11 cellular contexts compared by ENCODE assay signal in the genomic region with DNA sequence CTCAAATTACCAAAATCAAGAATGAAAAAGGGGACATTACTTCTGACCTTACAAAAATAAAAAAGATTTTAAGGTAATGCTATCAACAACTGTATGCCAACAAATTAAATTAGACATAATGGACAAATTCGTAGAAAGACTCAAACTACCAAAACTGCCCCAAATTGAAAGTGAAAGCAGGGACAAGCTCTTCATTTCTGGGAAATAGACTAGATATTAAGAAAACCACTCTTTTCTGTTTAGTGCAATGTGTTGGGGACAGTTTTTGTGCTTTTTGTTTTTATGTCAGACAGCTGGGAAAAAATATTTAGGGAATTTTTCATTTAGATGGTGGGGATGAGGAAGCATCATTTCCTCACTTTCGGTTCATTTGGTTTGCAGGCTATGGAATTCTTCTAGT. TPM values are rescaled to one million over a fixed set of nuclear protein-coding genes. Genes with fewer than 3 reads are reported as not detected.
DNase-seq lines count a peak whose midpoint lies in the region; ATAC-seq and TF ChIP-seq lines count a peak whose summit lies in the region.
"Had no signal": no experiment of that assay in that cellular context is flagged by ENCODE, and none has a peak within 500 bp of the region (broad histone marks: within the 10 kb centered on the region; RNA-seq: fewer than 3 reads in every experiment).

No MANE protein-coding gene starts in this region.

- H3F3A ChIP-seq in GM23248 (ENCODE audit: insufficient read depth) (peaks cover 7% of the 10 kb centered on the region), smooth muscle cell (ENCODE audit: low read depth) (no peaks in the 10 kb centered on the region)

- H3K27ac ChIP-seq in GM23248 (no peak overlapping the region), smooth muscle cell (ENCODE audit: low read depth) (no peak overlapping the region)

- peak; percentile 41 for DNase-seq in GM23248
- DNase-seq in fibroblast of pulmonary artery (ENCODE audit: low read depth): peak; percentile 8
- no peak for DNase-seq in smooth muscle cell (lab: John Stamatoyannopoulos, UW; ENCODE audit: unreplicated experiment)
- no peak for DNase-seq in endothelial cell (ENCODE audit: low spot score)
- DNase-seq in NCI-H1417 treated with DMSO at 0.1 percent for 48 hours (lab: John Stamatoyannopoulos, UW): no peak
- DNase-seq in AG20443 (ENCODE audit: low spot score): no peak
- DNase-seq: activated CD8-positive, alpha-beta memory T cell treated with anti-CD3 and anti-CD28 coated beads, Interleukin-2, amount 50 U/mL, for 48 hours; nucleus accumbens had no signal

- peaks cover 24% of the 10 kb centered on the region for H3K36me3 Mint-ChIP-seq in T-helper 1 cell treated with Interleukin-12 subunit alpha and Interleukin-12 subunit beta and Interleukin-4 antibody, amounts not matched to agents 30 μg/mL and 1 μg/mL, for 36 hours (ENCODE audit: low read depth)
- H3K36me3 Mint-ChIP-seq in endothelial cell (ENCODE audit: low read depth, unreplicated experiment): peaks cover 3% of the 10 kb centered on the region

- H3K36me3 ChIP-seq in GM23248 (ENCODE audit: low read depth) (no peaks in the 10 kb centered on the region), smooth muscle cell (ENCODE audit: low read depth) (no peaks in the 10 kb centered on the region)

- peaks cover 26% of the 10 kb centered on the region for H3K4me1 Mint-ChIP-seq in T-helper 1 cell treated with Interleukin-12 subunit alpha and Interleukin-12 subunit beta and Interleukin-4 antibody, amounts not matched to agents 30 μg/mL and 1 μg/mL, for 36 hours (ENCODE audit: low read depth)
- peaks cover 2% of the 10 kb centered on the region for H3K4me1 Mint-ChIP-seq in endothelial cell (ENCODE audit: unreplicated experiment)

- no peaks in the 10 kb centered on the region for H3K27me3 ChIP-seq in GM23248 (replicated peaks; ENCODE audit: insufficient read depth)
- no peaks in the 10 kb centered on the region for H3K27me3 ChIP-seq in smooth muscle cell (ENCODE audit: low read depth)

- peak overlapping the region; percentile 72 for H3K27ac Mint-ChIP-seq in T-helper 1 cell treated with Interleukin-12 subunit alpha and Interleukin-12 subunit beta and Interleukin-4 antibody, amounts not matched to agents 30 μg/mL and 1 μg/mL, for 36 hours
- no peak overlapping the region for H3K27ac Mint-ChIP-seq in endothelial cell (ENCODE audit: unreplicated experiment)

- H4K20me1 ChIP-seq in GM23248 (ENCODE audit: insufficient read depth): no peaks in the 10 kb centered on the region
- H4K20me1 ChIP-seq in smooth muscle cell (ENCODE audit: low read depth): no peaks in the 10 kb centered on the region

- TF ChIP-seq CTCF in fibroblast of pulmonary artery (IDR thresholded peaks at IDR 0.05; ENCODE audit: low read length, missing control alignments) (no peak), smooth muscle cell (IDR thresholded peaks at IDR 0.05; ENCODE audit: borderline replicate concordance, insufficient read depth, poor library complexity, severe bottlenecking) (no peak), endothelial cell (IDR thresholded peaks at IDR 0.05; ENCODE audit: unreplicated experiment) (no peak)

- H3K9me3 ChIP-seq in GM23248 (ENCODE audit: low read depth): no peaks in the 10 kb centered on the region
- H3K9me3 ChIP-seq in smooth muscle cell (replicated peaks; ENCODE audit: low read depth): no peaks in the 10 kb centered on the region

- no peaks in the 10 kb centered on the region for H3K9me2 ChIP-seq in GM23248 (ENCODE audit: insufficient read depth)

- H3K4me2 ChIP-seq in GM23248 (ENCODE audit: unreplicated experiment): peak overlapping the region; percentile 94
- H3K4me2 ChIP-seq in smooth muscle cell: peak overlapping the region; percentile 23

- in situ Hi-C loops in GM23248 (cut with MboI): no loop called here

- H2AFZ ChIP-seq in GM23248: peak overlapping the region; percentile 97
- H2AFZ ChIP-seq in smooth muscle cell (ENCODE audit: low read depth): no peak overlapping the region

- H3K4me1 ChIP-seq in GM23248 (ENCODE audit: insufficient read depth) (peaks cover 14% of the 10 kb centered on the region; the same call in 1 of the 2 replicates), smooth muscle cell (ENCODE audit: low read depth) (no peaks in the 10 kb centered on the region)

- H3K27me3 Mint-ChIP-seq in T-helper 1 cell treated with Interleukin-12 subunit alpha and Interleukin-12 subunit beta and Interleukin-4 antibody, amounts not matched to agents 30 μg/mL and 1 μg/mL, for 36 hours (ENCODE audit: low read depth): peaks cover 5% of the 10 kb centered on the region
- peaks cover under 1% of the 10 kb centered on the region for H3K27me3 Mint-ChIP-seq in endothelial cell (ENCODE audit: unreplicated experiment)

- ATAC-seq in GM18861 (IDR thresholded peaks at IDR 0.05; ENCODE audit: unreplicated experiment): no peak
- ATAC-seq: Panc1 had no signal

- peak overlapping the region; percentile 75 for H3K4me3 Mint-ChIP-seq in T-helper 1 cell treated with Interleukin-12 subunit alpha and Interleukin-12 subunit beta and Interleukin-4 antibody, amounts not matched to agents 30 μg/mL and 1 μg/mL, for 36 hours
- no peak overlapping the region for H3K4me3 Mint-ChIP-seq in endothelial cell (ENCODE audit: unreplicated experiment)

- H3K4me3 ChIP-seq in GM23248 (peak overlapping the region; percentile 71), fibroblast of pulmonary artery (replicated peaks; ENCODE audit: low read depth, low read length) (peak overlapping the region; percentile 37), smooth muscle cell (no peak overlapping the region)

- 26 to 27% methylated on average over 2 of the region's 2 CpGs for WGBS in GM23248 (ENCODE audit: low coverage in 1 of 2, low lambda C conversion rate in 2 of 2, missing lambda C conversion rate in 2 of 2), 2 experiments
- WGBS in smooth muscle cell (ENCODE audit: low lambda C conversion rate): 92% methylated on average over 2 of the region's 2 CpGs

- H3K79me2 ChIP-seq in GM23248 (ENCODE audit: insufficient read depth): no peaks in the 10 kb centered on the region
- no peaks in the 10 kb centered on the region for H3K79me2 ChIP-seq in smooth muscle cell (ENCODE audit: low read depth)

- H3K9ac ChIP-seq in GM23248 (peak overlapping the region; percentile 65), smooth muscle cell (ENCODE audit: low read depth) (no peak overlapping the region)

- peaks cover 18% of the 10 kb centered on the region for H3K9me3 Mint-ChIP-seq in T-helper 1 cell treated with Interleukin-12 subunit alpha and Interleukin-12 subunit beta and Interleukin-4 antibody, amounts not matched to agents 30 μg/mL and 1 μg/mL, for 36 hours
- H3K9me3 Mint-ChIP-seq in endothelial cell (ENCODE audit: unreplicated experiment): no peaks in the 10 kb centered on the region

RNA-seq across cellular contexts. Expression of gene GBP1, which starts 4.9 kb away (rescaled TPM):
- 25.2 and 42.5 TPM in 2 replicates for total RNA-seq in GM23248 (2014; rRNA removed; shearing (Covaris generic))
- polyA plus RNA-seq in GM23248 (2016; fragmentation: Nextera tagmentation; extraction: Ambion mirVana): 18.4 and 19.2 TPM in 2 replicates
- total RNA-seq in smooth muscle cell: 30.2 and 30.5 TPM in 2 replicates
- 15.7 and 17.5 TPM in 2 replicates for polyA plus RNA-seq in smooth muscle cell
- total RNA-seq in endothelial cell (ENCODE audit: unreplicated experiment): 9.9 TPM

RNA-seq across cellular contexts. Expression of gene GBP3, which starts 47.3 kb away (rescaled TPM):
- 59.9 and 63.5 TPM in 2 replicates for total RNA-seq in GM23248 (2014; rRNA removed; shearing (Covaris generic))
- polyA plus RNA-seq in GM23248 (2016; fragmentation: Nextera tagmentation; extraction: Ambion mirVana): 29.9 and 33.1 TPM in 2 replicates
- total RNA-seq in smooth muscle cell: 15.8 and 18.6 TPM in 2 replicates
- 5.5 and 6.9 TPM in 2 replicates for polyA plus RNA-seq in smooth muscle cell
- total RNA-seq in endothelial cell (ENCODE audit: unreplicated experiment): 0.36 TPM

RNA-seq across cellular contexts. Expression of gene GBP2, which starts 56.0 kb away (rescaled TPM):
- total RNA-seq in GM23248 (2014; rRNA removed; shearing (Covaris generic)): 5.4 and 9.3 TPM in 2 replicates
- polyA plus RNA-seq in GM23248 (2016; fragmentation: Nextera tagmentation; extraction: Ambion mirVana): 3.3 and 4.8 TPM in 2 replicates
- total RNA-seq in smooth muscle cell: 2.1 and 3.1 TPM in 2 replicates
- polyA plus RNA-seq in smooth muscle cell: 2.1 and 3.9 TPM in 2 replicates
- total RNA-seq in endothelial cell (ENCODE audit: unreplicated experiment): 0.36 TPM

Comparison
In these comparisons a context has a peak if more than half of its experiments do, and no peak if none do; other contexts are left out.
1. DNase-seq: peak in GM23248 (single experiment) and fibroblast of pulmonary artery (single experiment); none in smooth muscle cell (single experiment), endothelial cell (single experiment), NCI-H1417 treated with DMSO at 0.1 percent for 48 hours (single experiment) and AG20443 (single experiment).
2. RNA of gene GBP3, which starts 47.3 kb away (total RNA-seq): 59.9 to 63.5 TPM in GM23248 and 15.8 to 18.6 TPM in smooth muscle cell; 0.36 TPM in endothelial cell (single experiment); every median in the first group is over 10 times any median in the second.